ENCODE assay signal across 7 cellular contexts in genomic region chr14:78836777-78837176, GRCh38.
DNase-seq lines count a peak whose midpoint lies in the region; TF ChIP-seq lines count a peak whose summit lies in the region.

No MANE protein-coding gene starts in this region.

- no peak overlapping the region for H3K27ac ChIP-seq in SJSA1
- H3K27ac ChIP-seq in esophagus muscularis mucosa (replicated peaks in 1 of 4) = no peak overlapping the region
- H3K27ac ChIP-seq in parathyroid adenoma = no peak overlapping the region

- no peak overlapping the region for H3K4me3 ChIP-seq in SJSA1
- H3K4me3 ChIP-seq in esophagus muscularis mucosa = no peak overlapping the region
- H3K4me3 ChIP-seq in parathyroid adenoma (ENCODE audit: low read depth, low read length) = no peak overlapping the region

- peak; percentile 52 for TF ChIP-seq CTCF in GM10266 (IDR thresholded peaks at IDR 0.05; ENCODE audit: control insufficient read depth, insufficient read depth, low read depth, missing control alignments)
- TF ChIP-seq CTCF in esophagus muscularis mucosa (IDR thresholded peaks at IDR 0.05) = peak in 2 of 3 experiments; percentile 26 to 34
- peak; percentile 68 for TF ChIP-seq CTCF in parathyroid adenoma (IDR thresholded peaks at IDR 0.05)

- no peak for TF ChIP-seq EP300 in esophagus muscularis mucosa (IDR thresholded peaks at IDR 0.05)

- H3K27me3 ChIP-seq in SJSA1 (replicated peaks) (no peaks in the 10 kb centered on the region; the same call in 1 of the 2 replicates), esophagus muscularis mucosa (peaks cover 0 to 22% (median 0%) of the 10 kb centered on the region in 4 donors), parathyroid adenoma (ENCODE audit: control insufficient read depth, insufficient read depth, low read length) (no peaks in the 10 kb centered on the region)

- DNase-seq in GM10266 (ENCODE audit: extremely low spot score) (peak; percentile 25), H4 (ENCODE audit: low spot score) (peak; percentile 56), NCI-H1105 (lab: John Stamatoyannopoulos, UW) (peak; percentile 63), SJSA1 (ENCODE audit: low read depth in 1 of 2, low spot score in 2 of 2) (peak; percentile 44 to 67), esophagus muscularis mucosa (ENCODE audit: extremely low spot score) (no peak)
- DNase-seq in central memory CD4-positive, alpha-beta T cell = no peak

- no peak overlapping the region for H3K9ac ChIP-seq in parathyroid adenoma

- H3K36me3 ChIP-seq in SJSA1 = no peaks in the 10 kb centered on the region
- H3K36me3 ChIP-seq in esophagus muscularis mucosa = no peaks in the 10 kb centered on the region
- H3K36me3 ChIP-seq in parathyroid adenoma (ENCODE audit: control insufficient read depth, insufficient read depth, low read length) = no peaks in the 10 kb centered on the region

- H3K9me3 ChIP-seq in SJSA1 (replicated peaks) (no peaks in the 10 kb centered on the region), esophagus muscularis mucosa (no peaks in the 10 kb centered on the region), parathyroid adenoma (ENCODE audit: control insufficient read depth, low read length) (no peaks in the 10 kb centered on the region)

- WGBS in esophagus muscularis mucosa = 19% methylated on average over 4 of the region's 4 CpGs

- no peaks in the 10 kb centered on the region for H3K79me2 ChIP-seq in parathyroid adenoma

- H3K4me1 ChIP-seq in SJSA1 (replicated peaks) = no peaks in the 10 kb centered on the region
- no peaks in the 10 kb centered on the region for H3K4me1 ChIP-seq in esophagus muscularis mucosa
- peaks cover 7% of the 10 kb centered on the region for H3K4me1 ChIP-seq in parathyroid adenoma

- intact Hi-C loops in esophagus muscularis mucosa (cut with DNase I) = no loop called here

- TF ChIP-seq POLR2A in esophagus muscularis mucosa (IDR thresholded peaks at IDR 0.05; ENCODE audit: low read depth) = no peak

- H2AFZ ChIP-seq in parathyroid adenoma = no peak overlapping the region

- no peak overlapping the region for H3K4me2 ChIP-seq in parathyroid adenoma (ENCODE audit: low read length)

Comparison
In these comparisons a context has a peak if more than half of its experiments do, and no peak if none do; other contexts are left out.
1. DNase-seq: peak in GM10266 (single experiment), H4 (single experiment), NCI-H1105 (single experiment) and SJSA1 (2 of 2); none in esophagus muscularis mucosa (single experiment) and central memory CD4-positive, alpha-beta T cell (single experiment).
2. Peak in every context shown above with its lines, with median percentiles within 50 percentile points of each other: CTCF ChIP-seq.